Comparison of ENCODE assay signal across 26 cellular contexts in genomic region chr9:97994695-97995094, GRCh38. TPM values are rescaled to one million over a fixed set of nuclear protein-coding genes. Genes with fewer than 3 reads are reported as not detected.
"Had no signal": no experiment of that assay in that cellular context is flagged by ENCODE, and none has a peak within 500 bp of the region (broad histone marks: within the 10 kb centered on the region; RNA-seq: fewer than 3 reads in every experiment).

No MANE protein-coding gene starts in this region.

- H3K4me3 Mint-ChIP-seq: dendritic cell treated with granulocyte-macrophage colony-stimulating factor and Interleukin-4, amounts not matched to agents 40 ng/mL and 50 ng/mL, for 4 days; effector memory CD8-positive, alpha-beta T cell; memory B cell; neural progenitor cell; stimulated activated naive B cell treated with anti-CD40 and anti-IgM and Interleukin-4, amounts not matched to agents 10 μg/mL and 1 μg/mL and 100 μg/mL, for 72 hours had no signal

- H3K27ac Mint-ChIP-seq: dendritic cell treated with granulocyte-macrophage colony-stimulating factor and Interleukin-4, amounts not matched to agents 40 ng/mL and 50 ng/mL, for 4 days; effector memory CD8-positive, alpha-beta T cell; memory B cell; neural progenitor cell; stimulated activated naive B cell treated with anti-CD40 and anti-IgM and Interleukin-4, amounts not matched to agents 10 μg/mL and 1 μg/mL and 100 μg/mL, for 72 hours; stimulated activated naive CD8-positive, alpha-beta T cell treated with anti-CD3 and anti-CD28 coated beads, Interleukin-15, amount 100 ng/mL, for 72 hours had no signal

- H3K27me3 ChIP-seq: esophagus muscularis mucosa, gastrocnemius medialis, heart right ventricle, neural progenitor cell, pancreas, testis had no signal

- H3K27ac ChIP-seq: epithelial cell of prostate, esophagus muscularis mucosa, gastrocnemius medialis, heart right ventricle, neural progenitor cell, pancreas, prostate gland, testis had no signal

- H3K4me3 ChIP-seq: esophagus muscularis mucosa, gastrocnemius medialis, heart right ventricle, neural progenitor cell, pancreas, prostate gland, testis had no signal

- H3K4me1 ChIP-seq: neural progenitor cell, testis had no signal

- ATAC-seq: effector memory CD8-positive, alpha-beta T cell; gastrocnemius medialis; heart right ventricle; left lobe of liver; naive thymus-derived CD4-positive, alpha-beta T cell; pancreas; sciatic nerve; stimulated activated naive B cell treated with anti-CD40 and anti-IgM and Interleukin-4, amounts not matched to agents 10 μg/mL and 1 μg/mL and 100 μg/mL, for 72 hours; stimulated activated naive CD8-positive, alpha-beta T cell treated with anti-CD3 and anti-CD28 coated beads, Interleukin-15, amount 100 ng/mL, for 72 hours had no signal

- H3K9me3 ChIP-seq: esophagus muscularis mucosa, gastrocnemius medialis, heart right ventricle, pancreas, prostate gland, testis had no signal

- FAIRE-seq: islet of Langerhans, pancreas had no signal

- H3K27me3 Mint-ChIP-seq: dendritic cell treated with granulocyte-macrophage colony-stimulating factor and Interleukin-4, amounts not matched to agents 40 ng/mL and 50 ng/mL, for 4 days; effector memory CD8-positive, alpha-beta T cell; memory B cell; naive thymus-derived CD4-positive, alpha-beta T cell; stimulated activated naive B cell treated with anti-CD40 and anti-IgM and Interleukin-4, amounts not matched to agents 10 μg/mL and 1 μg/mL and 100 μg/mL, for 72 hours; stimulated activated naive CD8-positive, alpha-beta T cell treated with anti-CD3 and anti-CD28 coated beads, Interleukin-15, amount 100 ng/mL, for 72 hours had no signal

- DNase-seq: effector memory CD8-positive, alpha-beta T cell; gastrocnemius medialis; heart right ventricle; hypothalamus; kidney glomerular epithelial cell; naive thymus-derived CD4-positive, alpha-beta T cell; occipital lobe; pancreas; stimulated activated CD4-positive, alpha-beta T cell treated with anti-CD3 and anti-CD28 coated beads, Interleukin-2, amount 100 ng/mL, for 24 hours; stimulated activated CD4-positive, alpha-beta T cell treated with anti-CD3 and anti-CD28 coated beads, Interleukin-4, amount 100 ng/mL, for 4 hours; stimulated activated naive B cell treated with anti-CD40 and anti-IgM and Interleukin-4, amounts not matched to agents 10 μg/mL and 1 μg/mL and 100 μg/mL, for 72 hours; stimulated activated naive CD8-positive, alpha-beta T cell treated with anti-CD3 and anti-CD28 coated beads, Interleukin-15, amount 100 ng/mL, for 72 hours; testis; trophoblast cell had no signal

- H3K36me3 ChIP-seq: prostate gland had no signal

- H3K9me3 Mint-ChIP-seq: dendritic cell treated with granulocyte-macrophage colony-stimulating factor and Interleukin-4, amounts not matched to agents 40 ng/mL and 50 ng/mL, for 4 days; effector memory CD8-positive, alpha-beta T cell; memory B cell; naive thymus-derived CD4-positive, alpha-beta T cell; neural progenitor cell; stimulated activated naive B cell treated with anti-CD40 and anti-IgM and Interleukin-4, amounts not matched to agents 10 μg/mL and 1 μg/mL and 100 μg/mL, for 72 hours; stimulated activated naive CD8-positive, alpha-beta T cell treated with anti-CD3 and anti-CD28 coated beads, Interleukin-15, amount 100 ng/mL, for 72 hours had no signal

RNA-seq across cellular contexts. Expression of gene HEMGN, which starts 56.7 kb away (rescaled TPM):
- total RNA-seq: fibroblast of villous mesenchyme, renal cortical epithelial cell had no signal
- polyA plus RNA-seq: heart right ventricle, pancreas, urinary bladder had no signal
